12 cellular contexts compared by ENCODE assay signal in the genomic region with DNA sequence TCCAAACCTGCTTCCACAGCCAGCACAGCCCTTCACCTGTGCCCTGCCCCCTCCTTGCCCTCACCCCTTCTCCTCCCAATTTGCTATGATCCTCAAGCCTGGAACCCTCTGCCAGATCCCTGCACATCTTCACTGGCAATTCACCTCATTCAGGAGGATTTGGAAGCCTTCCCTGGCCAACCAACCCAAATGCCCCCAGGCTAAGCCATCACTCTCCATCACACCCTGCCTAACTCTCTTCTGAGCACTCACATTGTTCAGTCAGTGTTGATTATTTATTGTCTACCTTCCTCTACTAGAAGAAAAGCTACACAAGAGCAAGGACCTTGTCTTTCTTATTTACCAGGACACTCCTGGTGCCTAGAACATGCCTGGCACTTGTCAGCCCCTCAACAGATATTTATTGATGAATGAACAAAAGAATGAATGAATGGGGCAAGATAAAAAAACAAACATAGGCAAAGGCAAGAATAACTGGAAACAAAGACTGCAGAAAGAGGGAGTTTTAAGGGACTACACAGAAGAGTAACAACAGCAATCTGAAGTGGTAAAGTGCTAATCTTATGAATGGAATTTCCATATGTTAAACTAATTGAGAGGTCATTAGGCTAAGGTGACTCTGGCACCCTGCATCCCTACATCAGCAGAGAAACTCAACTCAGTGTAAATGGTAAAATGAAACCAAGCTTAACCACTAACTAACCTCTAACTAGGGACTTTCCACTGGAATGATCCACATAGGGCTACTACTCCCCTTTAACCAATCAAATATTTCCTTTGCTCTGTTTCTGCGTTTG. TPM values are rescaled to one million over a fixed set of nuclear protein-coding genes. Genes with fewer than 3 reads are reported as not detected.
DNase-seq lines count a peak whose midpoint lies in the region; ATAC-seq and TF ChIP-seq lines count a peak whose summit lies in the region.
"Had no signal": no experiment of that assay in that cellular context is flagged by ENCODE, and none has a peak within 500 bp of the region (broad histone marks: within the 10 kb centered on the region; RNA-seq: fewer than 3 reads in every experiment).

No MANE protein-coding gene starts in this region.

- peaks cover 6% of the 10 kb centered on the region for H3K4me1 ChIP-seq in BE2C

- peak; percentile 24 for DNase-seq in BE2C
- DNase-seq in HuH-7.5 (ENCODE audit: low spot score) = no peak
- no peak for DNase-seq in activated CD4-positive, alpha-beta T cell treated with anti-CD3 and anti-CD28 coated beads, Interleukin-2, amount 50 U/mL, for 48 hours
- DNase-seq in hepatic stellate cell (ENCODE audit: low spot score) = no peak
- DNase-seq in stimulated activated CD4-positive, alpha-beta T cell treated with anti-CD3 and anti-CD28 coated beads, Interleukin-1b, Interleukin-23, amount 100 ng/mL, for 48 hours = no peak
- DNase-seq: activated naive CD8-positive, alpha-beta T cell treated with anti-CD3 and anti-CD28 coated beads, Interleukin-2, amount 10 ng/mL, durations not matched to agents 7 days and 5 days; GF-D8; naive thymus-derived CD4-positive, alpha-beta T cell; NCI-H1694 treated with DMSO at 0.1 percent for 48 hours had no signal

- H3K27me3 ChIP-seq in BE2C = no peaks in the 10 kb centered on the region

- H3K4me3 ChIP-seq in BE2C (ENCODE audit: low read depth, low read length) = no peak overlapping the region

- H3K9me3 ChIP-seq in BE2C = no peaks in the 10 kb centered on the region

- no peaks in the 10 kb centered on the region; the same call in 1 of the 2 replicates for H3K36me3 ChIP-seq in BE2C

- TF ChIP-seq CTCF in BE2C (IDR thresholded peaks at IDR 0.05; ENCODE audit: low read depth, low read length) = no peak

- ATAC-seq in GM19372 (IDR thresholded peaks at IDR 0.05; ENCODE audit: low read depth, unreplicated experiment) (peak; percentile 71), HG02763 (IDR thresholded peaks at IDR 0.05; ENCODE audit: unreplicated experiment) (peak; percentile 85), HG03565 (IDR thresholded peaks at IDR 0.05; ENCODE audit: unreplicated experiment) (peak; percentile 85)
- ATAC-seq: naive thymus-derived CD4-positive, alpha-beta T cell had no signal

RNA-seq across cellular contexts. Expression of gene TMTC1, which starts 33.4 kb away (rescaled TPM):
- polyA plus RNA-seq in BE2C (2012; ENCODE audit: insufficient read depth, insufficient read length, low read depth) = 9.3 TPM
- polyA plus RNA-seq: naive thymus-derived CD4-positive, alpha-beta T cell had no signal
